ENCODE assay signal across 13 cellular contexts in the genomic region with DNA sequence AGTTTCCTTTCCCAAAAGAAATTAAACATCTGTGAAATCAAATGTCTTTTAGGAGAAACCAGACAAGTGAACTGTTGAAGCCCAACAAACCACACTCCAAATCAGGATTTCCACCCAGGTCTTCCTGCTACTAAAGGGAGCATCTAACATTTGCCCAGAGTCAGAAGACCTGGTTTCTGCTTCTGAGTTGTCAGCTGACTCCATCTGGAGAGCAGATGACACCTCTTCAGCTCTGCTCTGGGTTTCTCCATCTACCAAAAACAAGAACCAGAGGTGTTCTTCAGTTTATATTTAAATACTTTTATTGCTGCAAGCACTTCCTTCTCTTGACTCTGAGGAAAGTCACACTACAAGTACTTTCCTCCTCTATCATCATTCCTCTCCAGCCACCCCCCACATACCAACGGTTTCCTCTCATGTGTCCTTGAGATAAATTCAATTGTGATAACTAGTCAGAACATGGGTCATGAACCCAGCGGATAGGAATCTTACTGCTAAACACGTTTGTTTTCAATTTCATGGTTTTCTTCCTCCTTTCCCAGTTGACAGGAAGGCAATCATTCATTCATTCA.
DNase-seq lines count a peak whose midpoint lies in the region; ATAC-seq and TF ChIP-seq lines count a peak whose summit lies in the region.
"Had no signal": no experiment of that assay in that cellular context is flagged by ENCODE, and none has a peak within 500 bp of the region (broad histone marks: within the 10 kb centered on the region; RNA-seq: fewer than 3 reads in every experiment).

No MANE protein-coding gene starts in this region.

- H3K27ac Mint-ChIP-seq in HFFc6: peak overlapping the region; percentile 78

- H3K4me1 Mint-ChIP-seq in HFFc6 (ENCODE audit: low read depth): peaks cover 51% of the 10 kb centered on the region

- TF ChIP-seq CTCF in HFFc6 (IDR thresholded peaks at IDR 0.05): no peak

- H3K4me3 Mint-ChIP-seq in HFFc6: peak overlapping the region; percentile 45

- H3K36me3 Mint-ChIP-seq in HFFc6 (ENCODE audit: low read depth): peaks cover 4% of the 10 kb centered on the region; the same call in 1 of the 2 replicates

- H3K27me3 Mint-ChIP-seq in HFFc6 (ENCODE audit: insufficient read depth): no peaks in the 10 kb centered on the region

- peak; percentile 13 for DNase-seq in ELR (ENCODE audit: low read depth)
- peak; percentile 9 for DNase-seq in HFFc6
- peak; percentile 11 for DNase-seq in OCI-M2 (lab: John Stamatoyannopoulos, UW; ENCODE audit: unreplicated experiment)
- DNase-seq in iris pigment epithelial cell (ENCODE audit: low read depth): peak; percentile 38
- no peak for DNase-seq in iPS-NIHi11 (ENCODE audit: low spot score)
- no peak for DNase-seq in NCI-H510A (lab: John Stamatoyannopoulos, UW)
- no peak for DNase-seq in RPMI8226
- DNase-seq: Calu3; cortex of kidney; left cardiac atrium; occipital lobe; stimulated activated CD4-positive, alpha-beta T cell treated with anti-CD3 and anti-CD28 coated beads, Interleukin-15, amount 100 ng/mL, for 24 hours had no signal

- no peak for ATAC-seq in GM18868 (IDR thresholded peaks at IDR 0.05; ENCODE audit: unreplicated experiment)
- ATAC-seq: left cardiac atrium had no signal

- H3K9me3 Mint-ChIP-seq in HFFc6: no peaks in the 10 kb centered on the region

Comparison
In these comparisons a context has a peak if more than half of its experiments do, and no peak if none do; other contexts are left out.
1. DNase-seq: peak in ELR (single experiment), HFFc6 (single experiment), OCI-M2 (single experiment) and iris pigment epithelial cell (single experiment); none in iPS-NIHi11 (single experiment), NCI-H510A (single experiment) and RPMI8226 (single experiment).